In genomic region chr3:156770699-156771414, GRCh38 we compare ENCODE assay signal across 2 cellular contexts.
TF ChIP-seq lines count a peak whose summit lies in the region.

No MANE protein-coding gene starts in this region.

TF ChIP-seq in GM12891, 5 proteins besides CTCF, POLR2A, EP300 and RAD21:
- TF ChIP-seq POU2F2 (IDR thresholded peaks at IDR 0.05; ENCODE audit: low read depth, low read length) (no peak), TAF1 (IDR thresholded peaks at IDR 0.05; ENCODE audit: low read depth, low read length) (no peak), PAX5 (IDR thresholded peaks at IDR 0.05; ENCODE audit: insufficient read depth, low read length, severe bottlenecking) (no peak), POLR2AphosphoS5 (IDR thresholded peaks at IDR 0.05; ENCODE audit: low read depth, low read length) (no peak), SPI1 (IDR thresholded peaks at IDR 0.05; ENCODE audit: low read depth, low read length) (no peak)

TF ChIP-seq in IMR-90, 13 proteins besides CTCF, POLR2A, EP300 and RAD21:
- TF ChIP-seq NFE2L2 (IDR thresholded peaks at IDR 0.05; ENCODE audit: low read depth, low read length) (no peak), USF2 (IDR thresholded peaks at IDR 0.05; ENCODE audit: low read depth, low read length) (no peak), ELK1 (IDR thresholded peaks at IDR 0.05; ENCODE audit: borderline replicate concordance, low read depth, low read length) (no peak), MAZ (IDR thresholded peaks at IDR 0.05; ENCODE audit: borderline replicate concordance, low read depth, low read length) (no peak), CEBPB (IDR thresholded peaks at IDR 0.05; ENCODE audit: low read depth, low read length) (no peak), SMC3 (IDR thresholded peaks at IDR 0.05; ENCODE audit: low read depth, low read length) (no peak), RCOR1 (IDR thresholded peaks at IDR 0.05; ENCODE audit: insufficient replicate concordance, low read length) (no peak), CHD1 (IDR thresholded peaks at IDR 0.05; ENCODE audit: low read depth, low read length) (no peak), RFX5 (IDR thresholded peaks at IDR 0.05; ENCODE audit: low read depth, low read length) (no peak), BHLHE40 (IDR thresholded peaks at IDR 0.05; ENCODE audit: low read depth, low read length) (no peak), FOS (IDR thresholded peaks at IDR 0.05; ENCODE audit: low read depth, low read length) (no peak)
